1 cellular context compared by ENCODE assay signal in genomic region chr1:214008347-214008746, GRCh38.
TF ChIP-seq lines count a peak whose summit lies in the region.

No MANE protein-coding gene starts in this region.

TF ChIP-seq in GM23338, 12 proteins besides CTCF, POLR2A, EP300 and RAD21 (continued from another document):
- TF ChIP-seq REST (IDR thresholded peaks at IDR 0.05; ENCODE audit: unreplicated experiment), result no peak
- no peak for TF ChIP-seq JUNB (IDR thresholded peaks at IDR 0.05; ENCODE audit: unreplicated experiment)
- no peak for TF ChIP-seq ZNF114 (CRISPR knock-in tag; IDR thresholded peaks at IDR 0.05)
- no peak for TF ChIP-seq NANOG (IDR thresholded peaks at IDR 0.05; ENCODE audit: borderline replicate concordance)
- TF ChIP-seq ZNF331 (CRISPR knock-in tag; IDR thresholded peaks at IDR 0.05; ENCODE audit: low read depth), result no peak
- TF ChIP-seq CREB1 (CRISPR knock-in tag; IDR thresholded peaks at IDR 0.05; ENCODE audit: low read depth), result no peak
- TF ChIP-seq ZNF462 (CRISPR knock-in tag; IDR thresholded peaks at IDR 0.05), result no peak
- no peak for TF ChIP-seq STAT1 (IDR thresholded peaks at IDR 0.05; ENCODE audit: unreplicated experiment)
- no peak for TF ChIP-seq POLR2AphosphoS5 (IDR thresholded peaks at IDR 0.05; ENCODE audit: low read depth)
- no peak for TF ChIP-seq EZH2phosphoT487 (IDR thresholded peaks at IDR 0.05; ENCODE audit: unreplicated experiment)
- no peak for TF ChIP-seq EZH2 (IDR thresholded peaks at IDR 0.05; ENCODE audit: low read depth, unreplicated experiment)
TF ChIP-seq in GM23338: peak in this region for 0.
